9 cellular contexts compared by ENCODE assay signal in the genomic region with DNA sequence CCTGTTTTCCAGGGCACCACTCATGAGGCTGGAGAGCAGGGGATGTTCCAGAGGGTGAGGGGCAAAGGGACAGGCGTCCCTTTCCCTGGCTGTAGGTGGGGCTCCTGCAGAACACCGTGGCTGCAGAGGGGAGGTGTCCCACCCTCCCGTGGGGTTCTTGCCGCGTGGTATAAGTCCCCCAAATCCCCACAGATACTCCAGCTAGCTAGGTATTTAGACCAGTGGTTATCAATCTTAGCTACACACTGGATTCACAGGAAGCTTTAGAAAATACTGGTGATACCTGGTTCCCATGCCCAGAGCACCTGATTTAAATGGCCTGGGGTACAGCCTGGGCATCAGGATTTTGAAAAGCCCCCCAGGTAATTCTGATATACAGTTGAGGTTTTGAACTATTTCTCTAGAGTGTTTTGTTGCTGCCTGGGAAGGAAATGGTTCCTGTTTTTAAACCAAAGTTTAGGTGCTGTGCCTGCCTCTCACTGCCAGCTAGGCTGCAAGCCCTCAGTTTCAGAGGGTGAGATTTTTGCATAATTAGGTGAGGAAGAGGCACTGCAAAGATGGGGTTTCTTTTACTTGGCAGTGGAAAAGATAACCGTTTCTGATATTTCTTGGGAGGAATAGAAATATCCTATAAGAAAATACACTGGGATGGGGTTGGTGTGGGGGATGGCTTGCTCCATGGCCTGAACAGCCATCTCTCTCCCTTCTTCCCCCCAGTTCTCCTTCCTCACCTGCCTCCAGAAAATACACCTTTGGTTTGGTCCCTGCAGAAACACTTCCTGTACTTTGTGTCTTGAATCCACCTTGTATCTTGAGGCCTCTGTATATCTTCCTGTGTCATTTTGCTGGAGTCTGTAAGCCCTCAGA. TPM values are rescaled to one million over a fixed set of nuclear protein-coding genes. Genes with fewer than 3 reads are reported as not detected.
A peak's percentile ranks its signal among the peaks of the same experiment; 100 is the strongest.
DNase-seq lines count a peak whose midpoint lies in the region; ATAC-seq and TF ChIP-seq lines count a peak whose summit lies in the region.
"Had no signal": no experiment of that assay in that cellular context is flagged by ENCODE, and none has a peak within 500 bp of the region (broad histone marks: within the 10 kb centered on the region; RNA-seq: fewer than 3 reads in every experiment).

No MANE protein-coding gene starts in this region.

- no peaks in the 10 kb centered on the region for H3K9me3 Mint-ChIP-seq in activated CD8-positive, alpha-beta memory T cell treated with anti-CD3 and anti-CD28 coated beads, Interleukin-2, amount 10 ng/mL, durations not matched to agents 7 days and 5 days (ENCODE audit: low read depth)

- TF ChIP-seq POLR2A in suprapubic skin (IDR thresholded peaks at IDR 0.05) = no peak

- no peak overlapping the region for H3K4me3 ChIP-seq in hepatocyte
- H3K4me3 ChIP-seq in suprapubic skin = peak overlapping the region; percentile 63

- 84% methylated on average over 6 of the region's 6 CpGs for WGBS in hepatocyte (ENCODE audit: low lambda C conversion rate, missing lambda C conversion rate)
- 78% methylated on average over 6 of the region's 6 CpGs for WGBS in suprapubic skin

- TF ChIP-seq EP300 in suprapubic skin (IDR thresholded peaks at IDR 0.05) = no peak

- peak overlapping the region; percentile 54 for H3K4me2 ChIP-seq in hepatocyte

- ATAC-seq in activated CD8-positive, alpha-beta memory T cell treated with anti-CD3 and anti-CD28 coated beads, Interleukin-2, amount 10 ng/mL, durations not matched to agents 7 days and 5 days = no peak
- no peak for ATAC-seq in T-helper 17 cell
- no peak for ATAC-seq in HG03196 (IDR thresholded peaks at IDR 0.05; ENCODE audit: unreplicated experiment)

- H3K9me3 ChIP-seq in T-helper 17 cell (ENCODE audit: control insufficient read depth, low read length, poor library complexity, severe bottlenecking) (no peaks in the 10 kb centered on the region), hepatocyte (ENCODE audit: low read depth) (no peaks in the 10 kb centered on the region), suprapubic skin (no peaks in the 10 kb centered on the region)

- H3K4me1 ChIP-seq in hepatocyte (ENCODE audit: insufficient read depth) (peaks cover 34% of the 10 kb centered on the region), suprapubic skin (peaks cover 57% of the 10 kb centered on the region)

- H3K27me3 ChIP-seq in hepatocyte = peaks cover 6% of the 10 kb centered on the region
- H3K27me3 ChIP-seq in suprapubic skin = no peaks in the 10 kb centered on the region

- H2AFZ ChIP-seq in hepatocyte = peak overlapping the region; percentile 5

- H3K27ac ChIP-seq in hepatocyte (peak overlapping the region; percentile 59), suprapubic skin (no peak overlapping the region)

- peaks cover 64% of the 10 kb centered on the region for H3K36me3 Mint-ChIP-seq in activated CD8-positive, alpha-beta memory T cell treated with anti-CD3 and anti-CD28 coated beads, Interleukin-2, amount 10 ng/mL, durations not matched to agents 7 days and 5 days
- no peaks in the 10 kb centered on the region for H3K36me3 Mint-ChIP-seq in T-helper 17 cell (ENCODE audit: low read depth)

- peaks cover 71% of the 10 kb centered on the region for H3K4me1 Mint-ChIP-seq in activated CD8-positive, alpha-beta memory T cell treated with anti-CD3 and anti-CD28 coated beads, Interleukin-2, amount 10 ng/mL, durations not matched to agents 7 days and 5 days
- H3K4me1 Mint-ChIP-seq in T-helper 17 cell = peaks cover 62% of the 10 kb centered on the region

- H3K27ac Mint-ChIP-seq in activated CD8-positive, alpha-beta memory T cell treated with anti-CD3 and anti-CD28 coated beads, Interleukin-2, amount 10 ng/mL, durations not matched to agents 7 days and 5 days = peak overlapping the region; percentile 96
- H3K27ac Mint-ChIP-seq in T-helper 17 cell = peak overlapping the region; percentile 100

- no peak for DNase-seq in activated CD8-positive, alpha-beta memory T cell treated with anti-CD3 and anti-CD28 coated beads, Interleukin-2, amount 10 ng/mL, durations not matched to agents 7 days and 5 days
- no peak for DNase-seq in activated CD8-positive, alpha-beta memory T cell treated with anti-CD3 and anti-CD28 coated beads, Interleukin-2, amount 50 U/mL, for 4 hours
- no peak for DNase-seq in T-helper 17 cell
- DNase-seq in hepatocyte (ENCODE audit: low spot score) = no peak
- DNase-seq in suprapubic skin (ENCODE audit: low spot score in 2 of 2) = no peak
- no peak for DNase-seq in T1000 (lab: John Stamatoyannopoulos, UW)
- DNase-seq in cerebellar nuclear complex (lab: John Stamatoyannopoulos, UW) = no peak
- DNase-seq: NCI-H2081 treated with DMSO at 0.1 percent for 48 hours had no signal

- peak overlapping the region; percentile 98 for H3K4me3 Mint-ChIP-seq in activated CD8-positive, alpha-beta memory T cell treated with anti-CD3 and anti-CD28 coated beads, Interleukin-2, amount 10 ng/mL, durations not matched to agents 7 days and 5 days
- H3K4me3 Mint-ChIP-seq in T-helper 17 cell = peak overlapping the region; percentile 95

- H3K27me3 Mint-ChIP-seq in activated CD8-positive, alpha-beta memory T cell treated with anti-CD3 and anti-CD28 coated beads, Interleukin-2, amount 10 ng/mL, durations not matched to agents 7 days and 5 days = no peaks in the 10 kb centered on the region
- no peaks in the 10 kb centered on the region for H3K27me3 Mint-ChIP-seq in T-helper 17 cell

- CTCF ChIA-PET in activated CD8-positive, alpha-beta memory T cell treated with anti-CD3 and anti-CD28 coated beads, Interleukin-2, amount 10 ng/mL, durations not matched to agents 7 days and 5 days (lab: Charles Lee) = interaction anchor here (0.8 to 21.2 kb wide), 6 partner anchors 10 to 48 kb away, joined by 4 to 490 read pairs (median 11); no protein-coding TSS in a partner anchor

- no peaks in the 10 kb centered on the region for H3K79me2 ChIP-seq in hepatocyte

- H3K9me2 ChIP-seq in hepatocyte (replicated peaks; ENCODE audit: insufficient read depth) = no peaks in the 10 kb centered on the region

- no peaks in the 10 kb centered on the region for H4K20me1 ChIP-seq in hepatocyte (ENCODE audit: insufficient read depth, poor library complexity, severe bottlenecking)

- no peaks in the 10 kb centered on the region for H3K36me3 ChIP-seq in hepatocyte (replicated peaks; ENCODE audit: insufficient read depth, low read depth)
- H3K36me3 ChIP-seq in suprapubic skin = no peaks in the 10 kb centered on the region

- TF ChIP-seq CTCF in hepatocyte (IDR thresholded peaks at IDR 0.05; ENCODE audit: poor library complexity) (no peak), suprapubic skin (IDR thresholded peaks at IDR 0.05) (no peak)

RNA-seq across cellular contexts. Expression of a gene that starts 51.7 kb away (rescaled TPM):
- 100 to 1,000 TPM; 184 to 216 TPM for total RNA-seq in activated CD8-positive, alpha-beta memory T cell treated with anti-CD3 and anti-CD28 coated beads, Interleukin-2, amount 10 ng/mL, durations not matched to agents 7 days and 5 days
- total RNA-seq in T-helper 17 cell = 100 to 1,000 TPM; 177 to 188 TPM
- 2.0 TPM in 2 replicates for total RNA-seq in hepatocyte
- 1.6 and 2.3 TPM in 2 replicates for polyA plus RNA-seq in hepatocyte
- 10 to 100 TPM; 34.8 to 74.5 (median 64.9) TPM for total RNA-seq in suprapubic skin

RNA-seq across cellular contexts. Expression of a gene that starts 53.2 kb away (rescaled TPM):
- total RNA-seq in activated CD8-positive, alpha-beta memory T cell treated with anti-CD3 and anti-CD28 coated beads, Interleukin-2, amount 10 ng/mL, durations not matched to agents 7 days and 5 days = 10 to 100 TPM; 51.7 to 68.4 TPM
- total RNA-seq in T-helper 17 cell (10 to 100 TPM; 43.6 to 45.4 TPM), hepatocyte (30.1 and 40.4 TPM in 2 replicates), suprapubic skin (10 to 100 TPM; 55.0 to 69.1 (median 61.1) TPM)
- 25.7 and 27.7 TPM in 2 replicates for polyA plus RNA-seq in hepatocyte

Comparison
In these comparisons a context has a peak if more than half of its experiments do, and no peak if none do; other contexts are left out.
1. RNA of a gene that starts 51.7 kb away (total RNA-seq): 184 to 216 TPM in activated CD8-positive, alpha-beta memory T cell treated with anti-CD3 and anti-CD28 coated beads, Interleukin-2, amount 10 ng/mL, durations not matched to agents 7 days and 5 days, 177 to 188 TPM in T-helper 17 cell and 34.8 to 74.5 TPM in suprapubic skin; 2.0 TPM in hepatocyte; every median in the first group is over 10 times any median in the second.